In genomic region chr4:174282836-174283506, GRCh38 we compare ENCODE assay signal across 8 cellular contexts. TPM values are rescaled to one million over a fixed set of nuclear protein-coding genes. Genes with fewer than 3 reads are reported as not detected.
DNase-seq lines count a peak whose midpoint lies in the region; ATAC-seq and TF ChIP-seq lines count a peak whose summit lies in the region.

No MANE protein-coding gene starts in this region.

- H3K9me2 ChIP-seq in OCI-LY1 (ENCODE audit: low read depth, low read length) = no peaks in the 10 kb centered on the region

- CTCF ChIA-PET in Calu3 (lab: Charles Lee) = no interaction called here

- H3K4me3 Mint-ChIP-seq in Calu3 (ENCODE audit: low read depth, unreplicated experiment) (peak overlapping the region; percentile 73), endothelial cell (ENCODE audit: unreplicated experiment) (peak overlapping the region; percentile 99)

- peaks cover 80% of the 10 kb centered on the region for H3K79me2 ChIP-seq in OCI-LY1 (ENCODE audit: insufficient read depth, low read length)

- DNase-seq in Calu3 (peak; percentile 69), HuH-7 (ENCODE audit: low spot score) (peak; percentile 90), activated T-cell treated with anti-CD3 and anti-CD28 coated beads for 1 hour (ENCODE audit: low read depth) (peak; percentile 56), endothelial cell (ENCODE audit: low spot score) (peak; percentile 62)
- DNase-seq in stimulated activated CD8-positive, alpha-beta memory T cell treated with anti-CD3 and anti-CD28 coated beads, Interleukin-15, amount 100 ng/mL, for 24 hours (ENCODE audit: low read depth) = peak; percentile 29

- peak; percentile 98 for ATAC-seq in GM21528 (IDR thresholded peaks at IDR 0.05; ENCODE audit: low FRiP score, unreplicated experiment)

- peaks cover 22% of the 10 kb centered on the region for H3K36me3 Mint-ChIP-seq in Calu3 (ENCODE audit: insufficient read depth, unreplicated experiment)
- H3K36me3 Mint-ChIP-seq in endothelial cell (ENCODE audit: low read depth, unreplicated experiment) = no peaks in the 10 kb centered on the region

- H4K20me1 ChIP-seq in OCI-LY1 (ENCODE audit: insufficient read depth, low read length) = no peaks in the 10 kb centered on the region

- H3K4me3 ChIP-seq in OCI-LY1 (ENCODE audit: low read depth, low read length, poor library complexity, severe bottlenecking) (peak overlapping the region; percentile 90), mesodermal cell (ENCODE audit: extremely low read depth, insufficient read depth, low read length, poor library complexity, severe bottlenecking) (peak overlapping the region; percentile 85)

- peaks cover 22% of the 10 kb centered on the region for H3K36me3 ChIP-seq in OCI-LY1 (ENCODE audit: insufficient read depth, low read length)
- H3K36me3 ChIP-seq in mesodermal cell (ENCODE audit: control insufficient read depth, insufficient read depth, low read length) = no peaks in the 10 kb centered on the region

- H3K27me3 ChIP-seq in OCI-LY1 (ENCODE audit: insufficient read depth, low read length) = no peaks in the 10 kb centered on the region

- H3K9me3 ChIP-seq in OCI-LY1 (ENCODE audit: low read length) (peaks cover 8% of the 10 kb centered on the region; the same call in 1 of the 2 replicates), mesodermal cell (ENCODE audit: control insufficient read depth, low read length) (no peaks in the 10 kb centered on the region)

- H2AFZ ChIP-seq in OCI-LY1 (ENCODE audit: low read length) = peak overlapping the region; percentile 95

- H3K27ac ChIP-seq in OCI-LY1 (ENCODE audit: low read depth, low read length, poor library complexity, severe bottlenecking) = peak overlapping the region; percentile 93
- H3K27ac ChIP-seq in mesodermal cell (ENCODE audit: low read depth, low read length, severe bottlenecking) = peak overlapping the region; percentile 95

- WGBS in mesodermal cell (ENCODE audit: insufficient coverage in 2 of 2), 2 experiments = 3 to 7% methylated on average over 18 to 21 of the region's 22 CpGs

- peak overlapping the region; percentile 69 for H3K27ac Mint-ChIP-seq in Calu3 (ENCODE audit: unreplicated experiment)
- peak overlapping the region; percentile 100 for H3K27ac Mint-ChIP-seq in endothelial cell (ENCODE audit: unreplicated experiment)

- H3K27me3 Mint-ChIP-seq in Calu3 (ENCODE audit: unreplicated experiment) (no peaks in the 10 kb centered on the region), endothelial cell (ENCODE audit: unreplicated experiment) (peaks cover 14% of the 10 kb centered on the region)

- intact Hi-C loops in Calu3 (cut with micrococcal nuclease; ENCODE audit: unreplicated experiment) = no loop called here

- no peak for TF ChIP-seq CTCF in Calu3 (IDR thresholded peaks at IDR 0.05; ENCODE audit: unreplicated experiment)
- TF ChIP-seq CTCF in OCI-LY1 (IDR thresholded peaks at IDR 0.05; ENCODE audit: low read length) = no peak
- TF ChIP-seq CTCF in endothelial cell (IDR thresholded peaks at IDR 0.05; ENCODE audit: unreplicated experiment) = no peak

- H3K9me3 Mint-ChIP-seq in Calu3 (ENCODE audit: low read depth, unreplicated experiment) = no peaks in the 10 kb centered on the region
- H3K9me3 Mint-ChIP-seq in endothelial cell (ENCODE audit: unreplicated experiment) = no peaks in the 10 kb centered on the region

- H3K4me1 ChIP-seq in OCI-LY1 (ENCODE audit: insufficient read depth, low read length, severe bottlenecking) = peaks cover 44% of the 10 kb centered on the region
- H3K4me1 ChIP-seq in mesodermal cell (ENCODE audit: control insufficient read depth, insufficient read depth, low read length, poor library complexity, severe bottlenecking) = no peaks in the 10 kb centered on the region

- TSS peak; percentile 68 for BruUV-seq in Calu3 (replicated peaks; lab: Mats Ljungman, UMichigan)

- H3K9ac ChIP-seq in OCI-LY1 (ENCODE audit: low read length) = peak overlapping the region; percentile 96

- H3F3A ChIP-seq in OCI-LY1 (ENCODE audit: insufficient read depth, low read length) = no peaks in the 10 kb centered on the region

- H3K4me1 Mint-ChIP-seq in Calu3 (ENCODE audit: low read depth, unreplicated experiment) (no peaks in the 10 kb centered on the region), endothelial cell (ENCODE audit: unreplicated experiment) (peaks cover 22% of the 10 kb centered on the region)

- H3K4me2 ChIP-seq in OCI-LY1 (ENCODE audit: low read length) = peak overlapping the region; percentile 86

RNA-seq across cellular contexts. Expression of gene FBXO8, which starts 0.5 kb away (rescaled TPM):
- total RNA-seq in Calu3 (2022) = 11.4 and 14.8 TPM in 2 replicates
- total RNA-seq in endothelial cell (ENCODE audit: unreplicated experiment) = 12.4 TPM
- polyA plus RNA-seq in mesodermal cell (2013, experiment 1 of 2) = 22.0 TPM
- 23.7 TPM for polyA plus RNA-seq in mesodermal cell (2013, experiment 2 of 2)

RNA-seq across cellular contexts. Expression of gene CEP44, which starts 0.7 kb away (rescaled TPM):
- 13.5 and 15.8 TPM in 2 replicates for total RNA-seq in Calu3 (2022)
- total RNA-seq in endothelial cell (ENCODE audit: unreplicated experiment) = 9.5 TPM
- polyA plus RNA-seq in mesodermal cell (2013, experiment 1 of 2) = 24.4 TPM
- 29.1 TPM for polyA plus RNA-seq in mesodermal cell (2013, experiment 2 of 2)

Comparison
In these comparisons a context has a peak if more than half of its experiments do, and no peak if none do; other contexts are left out.
1. Peak in every context shown above with its lines: DNase-seq, ATAC-seq, H3K4me3 ChIP-seq and H3K27ac ChIP-seq.
2. DNase-seq: peak in every context shown above with its lines; median percentile 90 in HuH-7; 69 in Calu3; 62 in endothelial cell; 56 in activated T-cell treated with anti-CD3 and anti-CD28 coated beads for 1 hour; 29 in stimulated activated CD8-positive, alpha-beta memory T cell treated with anti-CD3 and anti-CD28 coated beads, Interleukin-15, amount 100 ng/mL, for 24 hours.